9 cellular contexts compared by ENCODE assay signal in the genomic region with DNA sequence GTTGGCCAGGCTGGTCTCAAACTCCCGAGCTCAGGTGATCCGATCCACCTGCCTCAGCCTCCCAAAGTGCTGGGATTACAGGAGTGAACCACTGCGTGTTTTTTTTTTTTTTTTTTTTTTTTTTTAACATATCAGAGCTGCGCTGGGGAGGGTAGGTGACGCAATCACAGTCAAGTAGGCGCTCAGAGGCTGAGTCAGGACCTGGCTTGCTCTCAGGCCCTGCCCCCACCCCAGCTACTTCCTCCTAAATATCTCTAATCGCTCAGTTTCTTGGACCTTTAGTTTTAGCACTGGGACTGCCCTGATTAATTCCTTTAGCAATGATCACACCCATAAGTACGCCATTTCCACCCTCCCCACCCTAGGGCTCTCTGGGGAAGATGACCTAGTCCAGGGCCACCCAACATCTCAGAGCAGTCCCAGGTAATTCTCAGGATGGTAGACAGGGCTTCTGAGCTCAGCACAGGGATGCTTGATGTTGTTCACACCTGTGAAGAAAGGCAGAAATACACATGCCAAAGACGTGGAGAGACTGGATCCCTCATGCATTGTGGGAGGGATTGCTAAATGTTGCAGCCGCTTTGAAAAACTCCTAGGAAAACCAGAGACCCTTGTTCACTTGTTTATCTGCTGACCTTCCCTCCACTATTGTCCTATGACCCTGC. TPM values are rescaled to one million over a fixed set of nuclear protein-coding genes. Genes with fewer than 3 reads are reported as not detected.
DNase-seq lines count a peak whose midpoint lies in the region; ATAC-seq and TF ChIP-seq lines count a peak whose summit lies in the region.
"Had no signal": no experiment of that assay in that cellular context is flagged by ENCODE, and none has a peak within 500 bp of the region (broad histone marks: within the 10 kb centered on the region; RNA-seq: fewer than 3 reads in every experiment).

No MANE protein-coding gene starts in this region.

- intact Hi-C loops in spleen (cut with DNase I; ENCODE audit: low total_unique reads): no loop called here

- H3K9me3 Mint-ChIP-seq in immature natural killer cell: no peaks in the 10 kb centered on the region

- H3K4me3 Mint-ChIP-seq in immature natural killer cell: no peak overlapping the region
- H3K4me3 Mint-ChIP-seq: brain had no signal

- TF ChIP-seq CTCF in spleen (IDR thresholded peaks at IDR 0.05 in 8 of 11, conservative IDR thresholded peaks at IDR 0.05 in 3 of 11): no peak
- TF ChIP-seq CTCF in gastroesophageal sphincter (IDR thresholded peaks at IDR 0.05): no peak

- H3K9me3 ChIP-seq in spleen: no peaks in the 10 kb centered on the region
- H3K9me3 ChIP-seq in gastroesophageal sphincter: no peaks in the 10 kb centered on the region

- H3K27ac ChIP-seq in spleen (peak overlapping the region in 5 of 8 donors; percentile 15 to 84 (median 77)), gastroesophageal sphincter (no peak overlapping the region)

- H3K4me3 ChIP-seq in spleen: no peak overlapping the region
- H3K4me3 ChIP-seq in gastroesophageal sphincter: no peak overlapping the region

- DNase-seq in Ammon's horn (ENCODE audit: low spot score): peak; percentile 24
- peak; percentile 72 for DNase-seq in NCI-H226
- DNase-seq in activated T-cell treated with anti-CD3 and anti-CD28 coated beads for 48 hours (ENCODE audit: low read depth): peak; percentile 43
- DNase-seq in globus pallidus (ENCODE audit: low spot score): peak; percentile 6
- peak; percentile 88 for DNase-seq in spleen
- no peak for DNase-seq in immature natural killer cell

- H3K27me3 ChIP-seq in spleen (replicated peaks in 1 of 7): peaks cover 0 to 4% (median 0%) of the 10 kb centered on the region in 7 donors
- H3K27me3 ChIP-seq in gastroesophageal sphincter: no peaks in the 10 kb centered on the region

- no peak for ATAC-seq in gastroesophageal sphincter
- no peak for ATAC-seq in HG02884 (IDR thresholded peaks at IDR 0.05; ENCODE audit: unreplicated experiment)

- TF ChIP-seq POLR2A in spleen (IDR thresholded peaks at IDR 0.05) (no peak), gastroesophageal sphincter (IDR thresholded peaks at IDR 0.05) (no peak)

- H3K27me3 Mint-ChIP-seq in immature natural killer cell (ENCODE audit: low read depth in 3 of 3): peaks cover 0 to 10% (median 4%) of the 10 kb centered on the region in 3 donors
- H3K27me3 Mint-ChIP-seq: brain had no signal

- H3K36me3 ChIP-seq in spleen (no peaks in the 10 kb centered on the region), gastroesophageal sphincter (no peaks in the 10 kb centered on the region)

- H3K27ac Mint-ChIP-seq in immature natural killer cell: no peak overlapping the region

- peaks cover 7 to 9% of the 10 kb centered on the region in 2 donors for H3K4me1 Mint-ChIP-seq in immature natural killer cell
- H3K4me1 Mint-ChIP-seq: brain had no signal

- 50 to 73% (median 59%) methylated on average over 7 to 10 of the region's 10 CpGs for WGBS in spleen, 5 donors
- 58% methylated on average over 2 of the region's 10 CpGs; no CpG with 5 or more reads in 1 of the 2 donors for WGBS in gastroesophageal sphincter (ENCODE audit: low coverage in 1 of 2), 2 donors

- H3K36me3 Mint-ChIP-seq in immature natural killer cell: no peaks in the 10 kb centered on the region
- H3K36me3 Mint-ChIP-seq: brain had no signal

- no peak for TF ChIP-seq EP300 in gastroesophageal sphincter (IDR thresholded peaks at IDR 0.05)

- H3K4me1 ChIP-seq in spleen (peaks cover 0 to 11% (median 0%) of the 10 kb centered on the region in 6 donors), gastroesophageal sphincter (no peaks in the 10 kb centered on the region)

RNA-seq across cellular contexts. Expression of a gene that starts 50.2 kb away (rescaled TPM):
- total RNA-seq in spleen (100 to 1,000 TPM; 248 to 448 (median 360) TPM), gastroesophageal sphincter (100 to 1,000 TPM; 226 to 385 (median 318) TPM)
- polyA plus RNA-seq in spleen (10 to 100 TPM; 43.8 to 76.0 (median 61.2) TPM), immature natural killer cell (100 to 1,000 TPM; 113 to 214 (median 160) TPM)

Comparison
In these comparisons a context has a peak if more than half of its experiments do, and no peak if none do; other contexts are left out.
1. DNase-seq: peak in Ammon's horn (single experiment), NCI-H226 (single experiment), activated T-cell treated with anti-CD3 and anti-CD28 coated beads for 48 hours (single experiment), globus pallidus (single experiment) and spleen (single experiment); none in immature natural killer cell (0 of 3).
2. H3K27ac ChIP-seq: peak in spleen (5 of 8); none in gastroesophageal sphincter (0 of 4).